In the genomic region with DNA sequence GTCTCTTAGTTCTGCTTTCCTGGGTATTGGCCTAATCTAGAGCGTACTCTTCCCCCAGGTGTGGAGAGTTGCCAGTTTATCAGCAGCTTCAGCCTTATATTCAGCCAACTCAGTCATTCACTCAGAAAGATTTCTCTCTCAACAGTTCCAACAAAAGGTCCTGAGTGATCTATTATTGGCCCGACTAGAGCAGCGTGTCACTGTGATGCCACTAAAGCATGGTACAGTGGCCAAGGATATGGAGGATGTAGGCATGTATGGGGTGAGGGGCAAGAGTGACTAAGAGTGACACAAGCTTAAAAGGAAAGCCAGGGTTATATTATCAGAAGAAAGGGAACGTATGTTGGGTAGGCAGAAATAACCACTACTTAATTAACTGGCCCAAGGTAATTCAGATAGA, we compare ENCODE assay signal across 26 cellular contexts.
"Had no signal": no experiment of that assay in that cellular context is flagged by ENCODE, and none has a peak within 500 bp of the region (broad histone marks: within the 10 kb centered on the region; RNA-seq: fewer than 3 reads in every experiment).

No MANE protein-coding gene starts in this region.

- H3K4me1 ChIP-seq: foreskin keratinocyte had no signal

- H3K27me3 ChIP-seq: brain microvascular endothelial cell, foreskin keratinocyte, left lung, neutrophil, pancreas, thyroid gland, upper lobe of right lung had no signal

- H3K4me3 ChIP-seq: left lung, pancreas, psoas muscle, thyroid gland, upper lobe of right lung had no signal

- DNase-seq: activated CD4-positive, alpha-beta T cell treated with anti-CD3 and anti-CD28 coated beads, Interleukin-2, amount 50 U/mL, for 4 hours; activated CD8-positive, alpha-beta memory T cell treated with anti-CD3 and anti-CD28 coated beads for 24 hours; activated CD8-positive, alpha-beta memory T cell treated with anti-CD3 and anti-CD28 coated beads, Interleukin-2, amount 50 U/mL, for 4 hours; activated effector memory CD4-positive, alpha-beta T cell treated with Interleukin-2 at 50 U/mL for 16 hours; activated naive CD4-positive, alpha-beta T cell treated with anti-CD3 and anti-CD28 coated beads, Interleukin-2, amount 50 U/mL, for 16 hours; activated T-cell treated with anti-CD3 and anti-CD28 coated beads, Interleukin-2, amount 50 U/mL, for 48 hours; aorta; brain microvascular endothelial cell; central memory CD4-positive, alpha-beta T cell; dermis blood vessel endothelial cell; effector CD8-positive, alpha-beta T cell; erythroblast; foreskin keratinocyte; kidney; left lung; mammary epithelial cell; pancreas; psoas muscle; right cardiac atrium; stimulated activated CD4-positive, alpha-beta T cell treated with anti-CD3 and anti-CD28 coated beads, Interleukin-12 subunit alpha, Interleukin-12 subunit beta, amount 100 ng/mL, for 4 hours; stimulated activated CD4-positive, alpha-beta T cell treated with anti-CD3 and anti-CD28 coated beads, Interleukin-4, amount 100 ng/mL, for 4 hours; substantia nigra; T-helper 9 cell; upper lobe of right lung had no signal

- H3K9me3 ChIP-seq: left lung, neutrophil, pancreas, psoas muscle, thyroid gland, upper lobe of right lung had no signal

- H3K27ac ChIP-seq: brain microvascular endothelial cell, foreskin keratinocyte, left lung, neutrophil, psoas muscle, thyroid gland, upper lobe of right lung had no signal

- H3K36me3 ChIP-seq: neutrophil had no signal
